ENCODE assay signal across 1 cellular context in genomic region chr12:3752741-3753486, GRCh38.
TF ChIP-seq lines count a peak whose summit lies in the region.

Gene CRACR2A (minus strand): TSS chr12:3753109. CDS start chr12:3696999, 56,110 bp downstream.

TF ChIP-seq in K562, 482 proteins besides CTCF, POLR2A, EP300 and RAD21 (continued from another document and continues in another):
- TF ChIP-seq ZNF263 (CRISPR knock-in tag; IDR thresholded peaks at IDR 0.05; ENCODE audit: borderline replicate concordance) = no peak
- no peak for TF ChIP-seq ZEB2 (IDR thresholded peaks at IDR 0.05)
- TF ChIP-seq SMARCA4 (IDR thresholded peaks at IDR 0.05) = no peak
- TF ChIP-seq ZBTB7A (IDR thresholded peaks at IDR 0.05; ENCODE audit: borderline replicate concordance, control insufficient read depth, low read depth, low read length) = peak; percentile 97
- TF ChIP-seq SRSF9 (IDR thresholded peaks at IDR 0.05; ENCODE audit: borderline replicate concordance, low read depth, low read length) = no peak
- TF ChIP-seq ZNF134 (CRISPR knock-in tag; conservative IDR thresholded peaks at IDR 0.05) = no peak
- TF ChIP-seq ZC3H4 (CRISPR knock-in tag; IDR thresholded peaks at IDR 0.05; ENCODE audit: borderline replicate concordance) = no peak
- no peak for TF ChIP-seq E2F3 (CRISPR knock-in tag; IDR thresholded peaks at IDR 0.05)
- no peak for TF ChIP-seq ZNF277 (CRISPR knock-in tag; IDR thresholded peaks at IDR 0.05; ENCODE audit: borderline replicate concordance)
- no peak for TF ChIP-seq POLR2AphosphoS2 (IDR thresholded peaks at IDR 0.05; ENCODE audit: low read length)
- peak; percentile 63 for TF ChIP-seq FIP1L1 (IDR thresholded peaks at IDR 0.05; ENCODE audit: low read depth, low read length, poor library complexity, severe bottlenecking)
- TF ChIP-seq, protein P1, sequence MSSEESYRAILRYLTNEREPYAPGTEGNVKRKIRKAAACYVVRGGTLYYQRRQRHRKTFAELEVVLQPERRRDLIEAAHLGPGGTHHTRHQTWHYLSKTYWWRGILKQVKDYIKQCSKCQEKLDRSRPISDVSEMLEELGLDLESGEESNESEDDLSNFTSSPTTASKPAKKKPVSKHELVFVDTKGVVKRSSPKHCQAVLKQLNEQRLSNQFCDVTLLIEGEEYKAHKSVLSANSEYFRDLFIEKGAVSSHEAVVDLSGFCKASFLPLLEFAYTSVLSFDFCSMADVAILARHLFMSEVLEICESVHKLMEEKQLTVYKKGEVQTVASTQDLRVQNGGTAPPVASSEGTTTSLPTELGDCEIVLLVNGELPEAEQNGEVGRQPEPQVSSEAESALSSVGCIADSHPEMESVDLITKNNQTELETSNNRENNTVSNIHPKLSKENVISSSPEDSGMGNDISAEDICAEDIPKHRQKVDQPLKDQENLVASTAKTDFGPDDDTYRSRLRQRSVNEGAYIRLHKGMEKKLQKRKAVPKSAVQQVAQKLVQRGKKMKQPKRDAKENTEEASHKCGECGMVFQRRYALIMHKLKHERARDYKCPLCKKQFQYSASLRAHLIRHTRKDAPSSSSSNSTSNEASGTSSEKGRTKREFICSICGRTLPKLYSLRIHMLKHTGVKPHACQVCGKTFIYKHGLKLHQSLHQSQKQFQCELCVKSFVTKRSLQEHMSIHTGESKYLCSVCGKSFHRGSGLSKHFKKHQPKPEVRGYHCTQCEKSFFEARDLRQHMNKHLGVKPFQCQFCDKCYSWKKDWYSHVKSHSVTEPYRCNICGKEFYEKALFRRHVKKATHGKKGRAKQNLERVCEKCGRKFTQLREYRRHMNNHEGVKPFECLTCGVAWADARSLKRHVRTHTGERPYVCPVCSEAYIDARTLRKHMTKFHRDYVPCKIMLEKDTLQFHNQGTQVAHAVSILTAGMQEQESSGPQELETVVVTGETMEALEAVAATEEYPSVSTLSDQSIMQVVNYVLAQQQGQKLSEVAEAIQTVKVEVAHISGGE (CRISPR knock-in tag; IDR thresholded peaks at IDR 0.05) = no peak
- no peak for TF ChIP-seq ZNF586 (CRISPR knock-in tag; conservative IDR thresholded peaks at IDR 0.05)
- TF ChIP-seq POLR3A (IDR thresholded peaks at IDR 0.05; ENCODE audit: borderline replicate concordance, extremely low read depth, insufficient read depth, insufficient read length) = no peak
- TF ChIP-seq MYNN (IDR thresholded peaks at IDR 0.05) = no peak
- TF ChIP-seq MYNN (CRISPR knock-in tag; IDR thresholded peaks at IDR 0.05) = no peak
- peak; percentile 25; the same call in 1 of the 2 replicates for TF ChIP-seq SUPT5H (IDR thresholded peaks at IDR 0.05)
- TF ChIP-seq PTBP1 (IDR thresholded peaks at IDR 0.05; ENCODE audit: low read depth, low read length) = no peak
- TF ChIP-seq MTA3 (IDR thresholded peaks at IDR 0.05; ENCODE audit: borderline replicate concordance) = no peak
- 0 out of 2 replicates have a peak, but pooled peaks have one; percentile 6 for TF ChIP-seq ZNF740 (CRISPR knock-in tag; IDR thresholded peaks at IDR 0.05)
- TF ChIP-seq ZNF740 (tag; IDR thresholded peaks at IDR 0.05) = no peak
- no peak for TF ChIP-seq MAFK (IDR thresholded peaks at IDR 0.05; ENCODE audit: low read length)
- TF ChIP-seq RB1 (IDR thresholded peaks at IDR 0.05; ENCODE audit: low read depth) = peak; percentile 85
- peak; percentile 49 to 70; a peak in 3 of 4 replicates for TF ChIP-seq MAZ (CRISPR knock-in tag; conservative IDR thresholded peaks at IDR 0.05 in 1 of 2, IDR thresholded peaks at IDR 0.05 in 1 of 2)
- TF ChIP-seq, protein P2, sequence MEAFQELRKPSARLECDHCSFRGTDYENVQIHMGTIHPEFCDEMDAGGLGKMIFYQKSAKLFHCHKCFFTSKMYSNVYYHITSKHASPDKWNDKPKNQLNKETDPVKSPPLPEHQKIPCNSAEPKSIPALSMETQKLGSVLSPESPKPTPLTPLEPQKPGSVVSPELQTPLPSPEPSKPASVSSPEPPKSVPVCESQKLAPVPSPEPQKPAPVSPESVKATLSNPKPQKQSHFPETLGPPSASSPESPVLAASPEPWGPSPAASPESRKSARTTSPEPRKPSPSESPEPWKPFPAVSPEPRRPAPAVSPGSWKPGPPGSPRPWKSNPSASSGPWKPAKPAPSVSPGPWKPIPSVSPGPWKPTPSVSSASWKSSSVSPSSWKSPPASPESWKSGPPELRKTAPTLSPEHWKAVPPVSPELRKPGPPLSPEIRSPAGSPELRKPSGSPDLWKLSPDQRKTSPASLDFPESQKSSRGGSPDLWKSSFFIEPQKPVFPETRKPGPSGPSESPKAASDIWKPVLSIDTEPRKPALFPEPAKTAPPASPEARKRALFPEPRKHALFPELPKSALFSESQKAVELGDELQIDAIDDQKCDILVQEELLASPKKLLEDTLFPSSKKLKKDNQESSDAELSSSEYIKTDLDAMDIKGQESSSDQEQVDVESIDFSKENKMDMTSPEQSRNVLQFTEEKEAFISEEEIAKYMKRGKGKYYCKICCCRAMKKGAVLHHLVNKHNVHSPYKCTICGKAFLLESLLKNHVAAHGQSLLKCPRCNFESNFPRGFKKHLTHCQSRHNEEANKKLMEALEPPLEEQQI (IDR thresholded peaks at IDR 0.05) = no peak
- no peak for TF ChIP-seq MAFF (IDR thresholded peaks at IDR 0.05; ENCODE audit: low read length)
- TF ChIP-seq BCOR (IDR thresholded peaks at IDR 0.05) = no peak
- TF ChIP-seq ZNF785 (CRISPR knock-in tag; IDR thresholded peaks at IDR 0.05) = no peak
- TF ChIP-seq ZNF76 (CRISPR knock-in tag; IDR thresholded peaks at IDR 0.05; ENCODE audit: borderline replicate concordance) = no peak
- TF ChIP-seq FOXK2 (conservative IDR thresholded peaks at IDR 0.05 in 1 of 2, IDR thresholded peaks at IDR 0.05 in 1 of 2; ENCODE audit: low read depth in 2 of 2) = no peak
- TF ChIP-seq, protein P3, sequence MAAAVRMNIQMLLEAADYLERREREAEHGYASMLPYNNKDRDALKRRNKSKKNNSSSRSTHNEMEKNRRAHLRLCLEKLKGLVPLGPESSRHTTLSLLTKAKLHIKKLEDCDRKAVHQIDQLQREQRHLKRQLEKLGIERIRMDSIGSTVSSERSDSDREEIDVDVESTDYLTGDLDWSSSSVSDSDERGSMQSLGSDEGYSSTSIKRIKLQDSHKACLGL (CRISPR knock-in tag; IDR thresholded peaks at IDR 0.05; ENCODE audit: borderline replicate concordance, poor library complexity, severe bottlenecking) = no peak
- no peak for TF ChIP-seq AFF1 (IDR thresholded peaks at IDR 0.05; ENCODE audit: low read depth in 1 of 2, partially characterized antibody in 2 of 2)
- TF ChIP-seq KDM2B (CRISPR knock-in tag; IDR thresholded peaks at IDR 0.05) = no peak
- TF ChIP-seq, protein P4, sequence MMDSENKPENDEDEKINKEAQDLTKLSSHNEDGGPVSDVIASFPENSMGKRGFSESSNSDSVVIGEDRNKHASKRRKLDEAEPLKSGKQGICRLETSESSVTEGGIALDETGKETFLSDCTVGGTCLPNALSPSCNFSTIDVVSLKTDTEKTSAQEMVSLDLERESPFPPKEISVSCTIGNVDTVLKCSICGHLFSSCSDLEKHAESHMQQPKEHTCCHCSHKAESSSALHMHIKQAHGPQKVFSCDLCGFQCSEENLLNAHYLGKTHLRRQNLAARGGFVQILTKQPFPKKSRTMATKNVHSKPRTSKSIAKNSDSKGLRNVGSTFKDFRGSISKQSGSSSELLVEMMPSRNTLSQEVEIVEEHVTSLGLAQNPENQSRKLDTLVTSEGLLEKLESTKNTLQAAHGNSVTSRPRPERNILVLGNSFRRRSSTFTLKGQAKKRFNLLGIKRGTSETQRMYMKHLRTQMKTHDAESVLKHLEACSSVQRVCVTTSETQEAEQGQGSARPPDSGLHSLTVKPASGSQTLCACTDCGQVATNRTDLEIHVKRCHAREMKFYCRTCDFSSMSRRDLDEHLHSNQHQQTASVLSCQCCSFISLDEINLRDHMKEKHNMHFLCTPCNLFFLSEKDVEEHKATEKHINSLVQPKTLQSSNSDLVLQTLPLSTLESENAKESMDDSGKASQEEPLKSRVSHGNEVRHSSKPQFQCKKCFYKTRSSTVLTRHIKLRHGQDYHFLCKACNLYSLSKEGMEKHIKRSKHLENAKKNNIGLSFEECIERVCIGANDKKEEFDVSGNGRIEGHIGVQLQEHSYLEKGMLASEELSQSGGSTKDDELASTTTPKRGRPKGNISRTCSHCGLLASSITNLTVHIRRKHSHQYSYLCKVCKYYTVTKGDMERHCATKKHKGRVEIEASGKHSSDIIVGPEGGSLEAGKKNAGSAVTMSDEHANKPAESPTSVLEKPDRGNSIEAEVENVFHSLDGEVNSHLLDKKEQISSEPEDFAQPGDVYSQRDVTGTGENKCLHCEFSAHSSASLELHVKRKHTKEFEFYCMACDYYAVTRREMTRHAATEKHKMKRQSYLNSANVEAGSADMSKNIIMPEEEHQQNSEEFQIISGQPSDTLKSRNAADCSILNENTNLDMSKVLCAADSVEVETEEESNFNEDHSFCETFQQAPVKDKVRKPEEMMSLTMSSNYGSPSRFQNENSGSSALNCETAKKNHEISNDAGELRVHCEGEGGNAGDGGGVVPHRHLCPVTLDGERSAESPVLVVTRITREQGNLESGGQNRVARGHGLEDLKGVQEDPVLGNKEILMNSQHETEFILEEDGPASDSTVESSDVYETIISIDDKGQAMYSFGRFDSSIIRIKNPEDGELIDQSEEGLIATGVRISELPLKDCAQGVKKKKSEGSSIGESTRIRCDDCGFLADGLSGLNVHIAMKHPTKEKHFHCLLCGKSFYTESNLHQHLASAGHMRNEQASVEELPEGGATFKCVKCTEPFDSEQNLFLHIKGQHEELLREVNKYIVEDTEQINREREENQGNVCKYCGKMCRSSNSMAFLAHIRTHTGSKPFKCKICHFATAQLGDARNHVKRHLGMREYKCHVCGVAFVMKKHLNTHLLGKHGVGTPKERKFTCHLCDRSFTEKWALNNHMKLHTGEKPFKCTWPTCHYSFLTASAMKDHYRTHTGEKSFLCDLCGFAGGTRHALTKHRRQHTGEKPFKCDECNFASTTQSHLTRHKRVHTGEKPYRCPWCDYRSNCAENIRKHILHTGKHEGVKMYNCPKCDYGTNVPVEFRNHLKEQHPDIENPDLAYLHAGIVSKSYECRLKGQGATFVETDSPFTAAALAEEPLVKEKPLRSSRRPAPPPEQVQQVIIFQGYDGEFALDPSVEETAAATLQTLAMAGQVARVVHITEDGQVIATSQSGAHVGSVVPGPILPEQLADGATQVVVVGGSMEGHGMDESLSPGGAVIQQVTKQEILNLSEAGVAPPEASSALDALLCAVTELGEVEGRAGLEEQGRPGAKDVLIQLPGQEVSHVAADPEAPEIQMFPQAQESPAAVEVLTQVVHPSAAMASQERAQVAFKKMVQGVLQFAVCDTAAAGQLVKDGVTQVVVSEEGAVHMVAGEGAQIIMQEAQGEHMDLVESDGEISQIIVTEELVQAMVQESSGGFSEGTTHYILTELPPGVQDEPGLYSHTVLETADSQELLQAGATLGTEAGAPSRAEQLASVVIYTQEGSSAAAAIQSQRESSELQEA (IDR thresholded peaks at IDR 0.05; ENCODE audit: low read depth) = no peak
- TF ChIP-seq ZNF347 (CRISPR knock-in tag; IDR thresholded peaks at IDR 0.05; ENCODE audit: low read depth) = no peak
- no peak for TF ChIP-seq ZFP1 (CRISPR knock-in tag; IDR thresholded peaks at IDR 0.05)
- TF ChIP-seq, protein P5, sequence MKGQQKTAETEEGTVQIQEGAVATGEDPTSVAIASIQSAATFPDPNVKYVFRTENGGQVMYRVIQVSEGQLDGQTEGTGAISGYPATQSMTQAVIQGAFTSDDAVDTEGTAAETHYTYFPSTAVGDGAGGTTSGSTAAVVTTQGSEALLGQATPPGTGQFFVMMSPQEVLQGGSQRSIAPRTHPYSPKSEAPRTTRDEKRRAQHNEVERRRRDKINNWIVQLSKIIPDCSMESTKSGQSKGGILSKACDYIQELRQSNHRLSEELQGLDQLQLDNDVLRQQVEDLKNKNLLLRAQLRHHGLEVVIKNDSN (CRISPR knock-in tag; IDR thresholded peaks at IDR 0.05) = no peak
- no peak for TF ChIP-seq TCF15 (CRISPR knock-in tag; IDR thresholded peaks at IDR 0.05)
